Comparison of ENCODE assay signal across 23 cellular contexts in the genomic region with DNA sequence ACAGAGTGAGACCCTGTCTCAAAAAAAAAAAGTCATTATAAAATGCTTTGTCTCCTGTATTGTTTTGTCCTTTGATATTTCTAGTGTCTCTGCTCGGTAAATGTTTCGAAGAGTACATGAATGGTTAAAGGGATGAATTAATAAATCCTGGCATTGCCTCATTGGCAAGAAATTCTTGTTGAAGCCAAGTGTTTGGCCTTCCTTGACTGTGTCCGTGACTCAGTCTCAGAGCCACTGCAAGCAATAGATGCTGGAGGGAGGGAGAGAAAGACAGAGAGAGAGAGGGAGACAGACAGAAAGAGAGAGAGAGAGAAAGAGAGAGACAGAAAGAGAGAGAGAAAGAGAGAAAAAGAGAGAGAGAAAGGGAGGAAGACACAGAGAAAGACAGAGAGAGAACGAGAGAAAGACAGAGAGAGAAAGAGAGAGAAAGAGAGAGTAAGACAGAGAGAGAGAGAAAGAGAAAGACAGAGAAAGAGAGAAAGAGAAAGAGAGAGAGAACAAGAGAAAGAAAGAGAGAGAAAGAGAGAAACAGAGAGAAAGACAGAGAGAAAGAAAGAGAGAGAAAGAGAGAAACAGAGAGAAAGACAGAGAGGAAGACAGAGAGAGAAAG.
DNase-seq lines count a peak whose midpoint lies in the region; TF ChIP-seq lines count a peak whose summit lies in the region.
"Had no signal": no experiment of that assay in that cellular context is flagged by ENCODE, and none has a peak within 500 bp of the region (broad histone marks: within the 10 kb centered on the region; RNA-seq: fewer than 3 reads in every experiment).

No MANE protein-coding gene starts in this region.

- H3K36me3 ChIP-seq in HEK293 (ENCODE audit: control insufficient read depth in 2 of 2, insufficient read depth in 1 of 2, low read length in 2 of 2): no peaks in the 10 kb centered on the region
- no peaks in the 10 kb centered on the region for H3K36me3 ChIP-seq in mesenchymal stem cell (ENCODE audit: control insufficient read depth in 1 of 2, insufficient read depth in 2 of 2, low read depth in 1 of 2, low read length in 2 of 2)
- no peaks in the 10 kb centered on the region for H3K36me3 ChIP-seq in prostate gland
- H3K36me3 ChIP-seq: Peyer's patch, SJSA1, thyroid gland had no signal

- H2AFZ ChIP-seq in mesenchymal stem cell (ENCODE audit: low read depth, low read length): no peak overlapping the region

- no peak for TF ChIP-seq POLR2A in prostate gland (IDR thresholded peaks at IDR 0.05)

- DNase-seq in AG10803 (ENCODE audit: low read depth): peak; percentile 74
- DNase-seq in cardiac fibroblast (ENCODE audit: low read depth in 2 of 2): peak; percentile 22 to 26
- DNase-seq in mesenchymal stem cell: peak; percentile 11
- DNase-seq in SKM-1 treated with dmso at 0.1 percent for 144 hours (lab: John Stamatoyannopoulos, UW; ENCODE audit: unreplicated experiment): no peak
- DNase-seq in activated CD4-positive, CD25-positive, alpha-beta regulatory T cell treated with anti-CD3 and anti-CD28 coated beads, Interleukin-2, amount 50 U/mL, for 72 hours: no peak
- no peak for DNase-seq in COR-L47 (lab: John Stamatoyannopoulos, UW)
- DNase-seq in prostate gland (ENCODE audit: low spot score): no peak
- DNase-seq: activated CD4-positive, alpha-beta memory T cell treated with anti-CD3 and anti-CD28 coated beads for 36 hours; activated naive CD4-positive, alpha-beta T cell treated with anti-CD3 and anti-CD28 coated beads for 36 hours; activated T-cell treated with anti-CD3 and anti-CD28 coated beads for 4 hours; DND-41; Kasumi-1; left cardiac atrium; NCI-H1105 treated with DMSO at 0.1 percent for 48 hours; NCI-H2081 treated with DMSO at 0.1 percent for 48 hours; NK-92 treated with Interleukin-12 subunit alpha and Interleukin-12 subunit beta, amount 100 ng/mL, for 24 hours; Peyer's patch; posterior cingulate gyrus; stimulated activated naive CD4-positive, alpha-beta T cell; thyroid gland had no signal

- POLR2A ChIA-PET in HEK293 (lab: Yijun Ruan, JAX): no interaction called here

- intact Hi-C loops in prostate gland (cut with DNase I): no loop called here

- no peak overlapping the region for H2BK5ac ChIP-seq in mesenchymal stem cell (ENCODE audit: low read depth, low read length, poor library complexity, severe bottlenecking)

- H3K9me3 ChIP-seq in HEK293 (ENCODE audit: control insufficient read depth, insufficient read depth, low read depth, low read length) (no peaks in the 10 kb centered on the region), mesenchymal stem cell (ENCODE audit: control insufficient read depth, low read length) (peaks cover 12% of the 10 kb centered on the region), prostate gland (no peaks in the 10 kb centered on the region)
- H3K9me3 ChIP-seq: Peyer's patch, thyroid gland had no signal

- CTCF ChIA-PET in HEK293 (lab: Yijun Ruan, JAX): no interaction called here

- no peaks in the 10 kb centered on the region for H3K4me1 ChIP-seq in HEK293 (ENCODE audit: control insufficient read depth, insufficient read depth, low read length)
- H3K4me1 ChIP-seq in mesenchymal stem cell (ENCODE audit: control insufficient read depth, insufficient read depth, low read depth, low read length): no peaks in the 10 kb centered on the region
- H3K4me1 ChIP-seq in prostate gland (replicated peaks): no peaks in the 10 kb centered on the region
- H3K4me1 ChIP-seq: Peyer's patch, SJSA1, thyroid gland had no signal

- no peak for TF ChIP-seq CTCF in AG10803 (conservative IDR thresholded peaks at IDR 0.05; ENCODE audit: low read length)
- TF ChIP-seq CTCF in HEK293 (tag by site-specific recombination; IDR thresholded peaks at IDR 0.05): no peak
- TF ChIP-seq CTCF in cardiac fibroblast (IDR thresholded peaks at IDR 0.05; ENCODE audit: low read depth, low read length): no peak
- no peak for TF ChIP-seq CTCF in prostate gland (IDR thresholded peaks at IDR 0.05)

- H3K9ac ChIP-seq in mesenchymal stem cell (ENCODE audit: low read length): peak overlapping the region; percentile 40

- H3K18ac ChIP-seq in mesenchymal stem cell (ENCODE audit: low read depth in 1 of 2, low read length in 2 of 2): no peak overlapping the region

- H3K4ac ChIP-seq in mesenchymal stem cell (ENCODE audit: low read depth in 1 of 2, low read length in 2 of 2): no peak overlapping the region

- H4K91ac ChIP-seq in mesenchymal stem cell (ENCODE audit: low read length): no peak overlapping the region

- no peak overlapping the region for H3K23ac ChIP-seq in mesenchymal stem cell (ENCODE audit: low read length in 2 of 2)

- H3K27me3 ChIP-seq in mesenchymal stem cell (ENCODE audit: control insufficient read depth in 1 of 2, insufficient read depth in 1 of 2, low read length in 2 of 2): peaks cover 19 to 32% of the 10 kb centered on the region in 2 experiments
- no peaks in the 10 kb centered on the region for H3K27me3 ChIP-seq in prostate gland (replicated peaks; ENCODE audit: insufficient read depth)
- H3K27me3 ChIP-seq: Peyer's patch, SJSA1, thyroid gland had no signal

- H3K4me2 ChIP-seq in mesenchymal stem cell (ENCODE audit: low read length, poor library complexity, severe bottlenecking): no peak overlapping the region

- 84% methylated on average over 4 of the region's 4 CpGs for WGBS in mesenchymal stem cell
- 71% methylated on average over 4 of the region's 4 CpGs for WGBS in prostate gland

- H2AK5ac ChIP-seq in mesenchymal stem cell (ENCODE audit: low read length, severe bottlenecking): no peak overlapping the region

- H3K14ac ChIP-seq in mesenchymal stem cell (ENCODE audit: low read length in 2 of 2): no peak overlapping the region

- no peak overlapping the region for H2BK12ac ChIP-seq in mesenchymal stem cell (ENCODE audit: low read length in 2 of 2)

- no peak overlapping the region for H2BK120ac ChIP-seq in mesenchymal stem cell (ENCODE audit: low read depth, low read length)

- no peak overlapping the region for H3K27ac ChIP-seq in HEK293 (ENCODE audit: extremely low read depth, low read depth, low read length)
- no peak overlapping the region for H3K27ac ChIP-seq in mesenchymal stem cell (ENCODE audit: low read length, poor library complexity, severe bottlenecking)
- no peak overlapping the region for H3K27ac ChIP-seq in prostate gland
- H3K27ac ChIP-seq: coronary artery, Peyer's patch, SJSA1, thyroid gland had no signal

- no peak overlapping the region for H4K8ac ChIP-seq in mesenchymal stem cell (ENCODE audit: low read length)

- no peak overlapping the region for H2BK15ac ChIP-seq in mesenchymal stem cell (ENCODE audit: low read depth, poor library complexity, severe bottlenecking)

- no peak overlapping the region for H3K4me3 ChIP-seq in AG10803 (ENCODE audit: low read length)
- H3K4me3 ChIP-seq in HEK293 (ENCODE audit: low read depth, low read length): no peak overlapping the region
- H3K4me3 ChIP-seq in cardiac fibroblast (replicated peaks in 1 of 2; ENCODE audit: low read depth in 2 of 2, low read length in 2 of 2): no peak overlapping the region
- no peak overlapping the region for H3K4me3 ChIP-seq in mesenchymal stem cell (ENCODE audit: insufficient read depth in 1 of 2, low read depth in 1 of 2, low read length in 2 of 2)
- no peak overlapping the region for H3K4me3 ChIP-seq in prostate gland
- H3K4me3 ChIP-seq: coronary artery, Peyer's patch, SJSA1, thyroid gland had no signal

- H3K79me1 ChIP-seq in mesenchymal stem cell (replicated peaks; ENCODE audit: low read length, poor library complexity, severe bottlenecking): no peaks in the 10 kb centered on the region

TF ChIP-seq in HEK293, 187 proteins besides CTCF, POLR2A, EP300 and RAD21:
- TF ChIP-seq ZNF184 (tag by site-specific recombination; IDR thresholded peaks at IDR 0.05) (no peak), PRDM1 (tag by site-specific recombination; IDR thresholded peaks at IDR 0.05) (peak; percentile 96), ZNF596 (tag by site-specific recombination; IDR thresholded peaks at IDR 0.05) (peak; percentile 99), REPIN1 (tag by site-specific recombination; IDR thresholded peaks at IDR 0.05; ENCODE audit: low read depth) (no peak), ZNF366 (tag by site-specific recombination; conservative IDR thresholded peaks at IDR 0.05) (peak; percentile 90)

Comparison
In these comparisons a context has a peak if more than half of its experiments do, and no peak if none do; other contexts are left out.
1. DNase-seq: peak in AG10803 (single experiment), cardiac fibroblast (2 of 2) and mesenchymal stem cell (single experiment); none in SKM-1 treated with dmso at 0.1 percent for 144 hours (single experiment), activated CD4-positive, CD25-positive, alpha-beta regulatory T cell treated with anti-CD3 and anti-CD28 coated beads, Interleukin-2, amount 50 U/mL, for 72 hours (single experiment), COR-L47 (single experiment) and prostate gland (single experiment).